ENCODE assay signal across 20 cellular contexts in the genomic region with DNA sequence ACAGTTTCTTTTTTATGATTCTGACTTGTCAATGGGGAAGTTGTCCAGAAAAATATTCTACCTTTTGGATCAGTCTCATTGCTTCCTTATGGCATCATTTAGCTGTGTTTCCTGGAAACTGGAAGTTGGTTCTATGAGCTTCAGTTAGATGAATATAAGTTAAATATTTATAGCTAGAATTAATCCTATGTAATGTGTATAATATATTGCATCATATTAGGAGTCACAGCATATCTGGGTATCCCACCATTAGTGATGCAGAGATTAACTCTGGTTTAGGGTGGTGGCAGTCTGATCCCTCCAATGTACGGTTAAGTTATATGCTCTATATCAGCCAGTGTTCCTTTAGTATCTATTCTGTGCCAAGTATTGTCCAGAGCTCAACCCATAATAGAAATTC. TPM values are rescaled to one million over a fixed set of nuclear protein-coding genes. Genes with fewer than 3 reads are reported as not detected.
A peak's percentile ranks its signal among the peaks of the same experiment; 100 is the strongest.
DNase-seq lines count a peak whose midpoint lies in the region; ATAC-seq and TF ChIP-seq lines count a peak whose summit lies in the region.
"Had no signal": no experiment of that assay in that cellular context is flagged by ENCODE, and none has a peak within 500 bp of the region (broad histone marks: within the 10 kb centered on the region; RNA-seq: fewer than 3 reads in every experiment).

No MANE protein-coding gene starts in this region.

- H3K9me3 Mint-ChIP-seq in activated CD8-positive, alpha-beta T cell treated with anti-CD3 and anti-CD28 coated beads for 36 hours, result peaks cover 35% of the 10 kb centered on the region
- H3K9me3 Mint-ChIP-seq in activated CD8-positive, alpha-beta T cell treated with anti-CD3 and anti-CD28 coated beads, Interleukin-2, amount 10 ng/mL, durations not matched to agents 7 days and 5 days (ENCODE audit: insufficient read depth), result peaks cover 53% of the 10 kb centered on the region
- peaks cover 18% of the 10 kb centered on the region for H3K9me3 Mint-ChIP-seq in CD4-positive, alpha-beta T cell
- peaks cover 10% of the 10 kb centered on the region for H3K9me3 Mint-ChIP-seq in endothelial cell (ENCODE audit: unreplicated experiment)

- peaks cover 45% of the 10 kb centered on the region for H3K9me3 ChIP-seq in CD4-positive, alpha-beta T cell (ENCODE audit: control insufficient read depth, low read length)
- peaks cover 15% of the 10 kb centered on the region for H3K9me3 ChIP-seq in T-helper 17 cell (ENCODE audit: control insufficient read depth, low read length, poor library complexity, severe bottlenecking)

- POLR2A ChIA-PET in activated CD8-positive, alpha-beta T cell treated with anti-CD3 and anti-CD28 coated beads for 36 hours (lab: Charles Lee), result interaction anchor here (0.8 kb wide), 1 partner anchor 10 kb away, joined by 3 read pairs; no protein-coding TSS in a partner anchor
- POLR2A ChIA-PET in activated CD8-positive, alpha-beta T cell treated with anti-CD3 and anti-CD28 coated beads, Interleukin-2, amount 10 ng/mL, durations not matched to agents 7 days and 5 days (lab: Charles Lee), result no interaction called here
- POLR2A ChIA-PET in CD4-positive, alpha-beta T cell (lab: Charles Lee), result interaction anchor here (1.4 kb wide), 1 partner anchor 19 kb away, joined by 4 read pairs; a partner anchor contains a TSS

- H3K27me3 ChIP-seq in CD4-positive, alpha-beta T cell (ENCODE audit: control insufficient read depth, insufficient read depth, low read length), result no peaks in the 10 kb centered on the region
- H3K27me3 ChIP-seq: BLaER1 had no signal

- peaks cover 54% of the 10 kb centered on the region for H3K36me3 Mint-ChIP-seq in activated CD8-positive, alpha-beta T cell treated with anti-CD3 and anti-CD28 coated beads for 36 hours (ENCODE audit: low read depth)
- H3K36me3 Mint-ChIP-seq in activated CD8-positive, alpha-beta T cell treated with anti-CD3 and anti-CD28 coated beads, Interleukin-2, amount 10 ng/mL, durations not matched to agents 7 days and 5 days (ENCODE audit: low read depth), result peaks cover 43% of the 10 kb centered on the region
- H3K36me3 Mint-ChIP-seq in CD4-positive, alpha-beta T cell (ENCODE audit: low read depth), result peaks cover 95% of the 10 kb centered on the region
- H3K36me3 Mint-ChIP-seq in T-helper 17 cell (ENCODE audit: low read depth) (peaks cover 20% of the 10 kb centered on the region), endothelial cell (ENCODE audit: low read depth, unreplicated experiment) (peaks cover 61% of the 10 kb centered on the region)

- H3K27ac ChIP-seq in CD4-positive, alpha-beta T cell (ENCODE audit: low read depth, low read length), result no peak overlapping the region
- H3K27ac ChIP-seq: 22Rv1, BLaER1, C4-2B had no signal

- CTCF ChIA-PET in activated CD8-positive, alpha-beta T cell treated with anti-CD3 and anti-CD28 coated beads for 36 hours (lab: Charles Lee), result interaction anchor here (1.4 kb wide), 1 partner anchor 15 kb away, joined by 4 read pairs; no protein-coding TSS in a partner anchor
- CTCF ChIA-PET in activated CD8-positive, alpha-beta T cell treated with anti-CD3 and anti-CD28 coated beads, Interleukin-2, amount 10 ng/mL, durations not matched to agents 7 days and 5 days (lab: Charles Lee), result interaction anchor here (0.7 kb wide), 1 partner anchor 14 kb away, joined by 3 read pairs; no protein-coding TSS in a partner anchor
- CTCF ChIA-PET in CD4-positive, alpha-beta T cell (lab: Charles Lee), result no interaction called here

- ATAC-seq in activated CD8-positive, alpha-beta T cell treated with anti-CD3 and anti-CD28 coated beads for 36 hours, result no peak
- ATAC-seq in activated CD8-positive, alpha-beta T cell treated with anti-CD3 and anti-CD28 coated beads, Interleukin-2, amount 10 ng/mL, durations not matched to agents 7 days and 5 days, result no peak
- no peak for ATAC-seq in CD4-positive, alpha-beta T cell (ENCODE audit: poor library complexity)
- no peak for ATAC-seq in T-helper 17 cell
- ATAC-seq: GM12878, GM23338, HCT116 had no signal

- TF ChIP-seq CTCF in activated CD8-positive, alpha-beta T cell treated with anti-CD3 and anti-CD28 coated beads for 36 hours (IDR thresholded peaks at IDR 0.05), result no peak
- TF ChIP-seq CTCF in CD4-positive, alpha-beta T cell (IDR thresholded peaks at IDR 0.05), result no peak
- TF ChIP-seq CTCF in endothelial cell (IDR thresholded peaks at IDR 0.05; ENCODE audit: unreplicated experiment), result no peak

- peaks cover 12% of the 10 kb centered on the region for H3K4me1 Mint-ChIP-seq in activated CD8-positive, alpha-beta T cell treated with anti-CD3 and anti-CD28 coated beads for 36 hours (ENCODE audit: low read depth)
- H3K4me1 Mint-ChIP-seq in activated CD8-positive, alpha-beta T cell treated with anti-CD3 and anti-CD28 coated beads, Interleukin-2, amount 10 ng/mL, durations not matched to agents 7 days and 5 days (ENCODE audit: low read depth), result peaks cover 1% of the 10 kb centered on the region
- peaks cover 21% of the 10 kb centered on the region for H3K4me1 Mint-ChIP-seq in CD4-positive, alpha-beta T cell (ENCODE audit: low read depth)
- H3K4me1 Mint-ChIP-seq in T-helper 17 cell (peaks cover 10% of the 10 kb centered on the region), endothelial cell (ENCODE audit: unreplicated experiment) (no peaks in the 10 kb centered on the region)

- no peak overlapping the region for H3K4me3 Mint-ChIP-seq in activated CD8-positive, alpha-beta T cell treated with anti-CD3 and anti-CD28 coated beads for 36 hours
- H3K4me3 Mint-ChIP-seq in activated CD8-positive, alpha-beta T cell treated with anti-CD3 and anti-CD28 coated beads, Interleukin-2, amount 10 ng/mL, durations not matched to agents 7 days and 5 days, result no peak overlapping the region
- peak overlapping the region; percentile 0 for H3K4me3 Mint-ChIP-seq in CD4-positive, alpha-beta T cell
- H3K4me3 Mint-ChIP-seq in T-helper 17 cell (peak overlapping the region; percentile 25), endothelial cell (ENCODE audit: unreplicated experiment) (no peak overlapping the region)
- H3K4me3 Mint-ChIP-seq: B cell; CD8-positive, alpha-beta memory T cell; GM23338; H9 had no signal

- DNase-seq in activated CD8-positive, alpha-beta T cell treated with anti-CD3 and anti-CD28 coated beads for 36 hours, result no peak
- no peak for DNase-seq in activated CD8-positive, alpha-beta T cell treated with anti-CD3 and anti-CD28 coated beads, Interleukin-2, amount 10 ng/mL, durations not matched to agents 7 days and 5 days
- DNase-seq in CD4-positive, alpha-beta T cell, result no peak
- no peak for DNase-seq in T-helper 17 cell
- DNase-seq in midbrain (lab: John Stamatoyannopoulos, UW), result no peak
- DNase-seq in endothelial cell (ENCODE audit: low spot score), result no peak
- DNase-seq: CD4-positive, CD25-positive, alpha-beta regulatory T cell; CD8-positive, alpha-beta memory T cell; DMS 273 treated with DMSO at 0.1 percent for 48 hours; DMS79; EL; GDM1; H9 had no signal

- intact Hi-C loops in activated CD8-positive, alpha-beta T cell treated with anti-CD3 and anti-CD28 coated beads for 36 hours (cut with micrococcal nuclease), result loop anchor here (5.0 kb wide), 1 partner anchor 48 kb away; no protein-coding TSS in a partner anchor
- intact Hi-C loops in CD4-positive, alpha-beta T cell (cut with DNase I, micrococcal nuclease), result no loop called here

- H3K27ac Mint-ChIP-seq in activated CD8-positive, alpha-beta T cell treated with anti-CD3 and anti-CD28 coated beads for 36 hours, result peak overlapping the region; percentile 7
- no peak overlapping the region for H3K27ac Mint-ChIP-seq in activated CD8-positive, alpha-beta T cell treated with anti-CD3 and anti-CD28 coated beads, Interleukin-2, amount 10 ng/mL, durations not matched to agents 7 days and 5 days
- H3K27ac Mint-ChIP-seq in CD4-positive, alpha-beta T cell, result no peak overlapping the region
- peak overlapping the region; percentile 39 for H3K27ac Mint-ChIP-seq in T-helper 17 cell
- no peak overlapping the region for H3K27ac Mint-ChIP-seq in endothelial cell (ENCODE audit: unreplicated experiment)
- H3K27ac Mint-ChIP-seq: B cell, GM23338, H9 had no signal

- H3K27me3 Mint-ChIP-seq in activated CD8-positive, alpha-beta T cell treated with anti-CD3 and anti-CD28 coated beads for 36 hours, result no peaks in the 10 kb centered on the region
- H3K27me3 Mint-ChIP-seq in activated CD8-positive, alpha-beta T cell treated with anti-CD3 and anti-CD28 coated beads, Interleukin-2, amount 10 ng/mL, durations not matched to agents 7 days and 5 days (ENCODE audit: low read depth), result no peaks in the 10 kb centered on the region
- no peaks in the 10 kb centered on the region for H3K27me3 Mint-ChIP-seq in CD4-positive, alpha-beta T cell
- H3K27me3 Mint-ChIP-seq in T-helper 17 cell (no peaks in the 10 kb centered on the region), endothelial cell (ENCODE audit: unreplicated experiment) (peaks cover 4% of the 10 kb centered on the region)
- H3K27me3 Mint-ChIP-seq: B cell; CD4-positive, CD25-positive, alpha-beta regulatory T cell had no signal

RNA-seq across cellular contexts. Expression of a gene that starts 19.3 kb away (rescaled TPM):
- 10 to 100 TPM; 10.5 to 10.8 TPM for total RNA-seq in activated CD8-positive, alpha-beta T cell treated with anti-CD3 and anti-CD28 coated beads for 36 hours
- total RNA-seq in activated CD8-positive, alpha-beta T cell treated with anti-CD3 and anti-CD28 coated beads, Interleukin-2, amount 10 ng/mL, durations not matched to agents 7 days and 5 days, result 1 to 10 TPM; 8.0 to 9.2 TPM
- 100 to 1,000 TPM; 190 to 191 TPM for total RNA-seq in CD4-positive, alpha-beta T cell
- total RNA-seq in T-helper 17 cell (100 to 1,000 TPM; 120 to 143 TPM), endothelial cell (ENCODE audit: unreplicated experiment) (50.9 TPM)

RNA-seq across cellular contexts. Expression of a gene that starts 42.9 kb away (rescaled TPM):
- 10 to 100 TPM; 65.0 to 67.7 TPM for total RNA-seq in activated CD8-positive, alpha-beta T cell treated with anti-CD3 and anti-CD28 coated beads for 36 hours
- 10 to 100 TPM; 49.3 to 52.6 TPM for total RNA-seq in activated CD8-positive, alpha-beta T cell treated with anti-CD3 and anti-CD28 coated beads, Interleukin-2, amount 10 ng/mL, durations not matched to agents 7 days and 5 days
- total RNA-seq in CD4-positive, alpha-beta T cell, result 10 to 100 TPM; 14.6 to 15.9 TPM
- total RNA-seq in T-helper 17 cell (10 to 100 TPM; 25.3 to 31.1 TPM), endothelial cell (ENCODE audit: unreplicated experiment) (65.1 TPM)

Comparison
In these comparisons a context has a peak if more than half of its experiments do, and no peak if none do; other contexts are left out.
1. H3K27ac Mint-ChIP-seq: peak in activated CD8-positive, alpha-beta T cell treated with anti-CD3 and anti-CD28 coated beads for 36 hours (single experiment) and T-helper 17 cell (single experiment); none in activated CD8-positive, alpha-beta T cell treated with anti-CD3 and anti-CD28 coated beads, Interleukin-2, amount 10 ng/mL, durations not matched to agents 7 days and 5 days (single experiment), CD4-positive, alpha-beta T cell (single experiment) and endothelial cell (single experiment).
2. H3K4me3 Mint-ChIP-seq: peak in CD4-positive, alpha-beta T cell (single experiment) and T-helper 17 cell (single experiment); none in activated CD8-positive, alpha-beta T cell treated with anti-CD3 and anti-CD28 coated beads for 36 hours (single experiment), activated CD8-positive, alpha-beta T cell treated with anti-CD3 and anti-CD28 coated beads, Interleukin-2, amount 10 ng/mL, durations not matched to agents 7 days and 5 days (single experiment) and endothelial cell (single experiment).